ENCODE assay signal across 8 cellular contexts in the genomic region with DNA sequence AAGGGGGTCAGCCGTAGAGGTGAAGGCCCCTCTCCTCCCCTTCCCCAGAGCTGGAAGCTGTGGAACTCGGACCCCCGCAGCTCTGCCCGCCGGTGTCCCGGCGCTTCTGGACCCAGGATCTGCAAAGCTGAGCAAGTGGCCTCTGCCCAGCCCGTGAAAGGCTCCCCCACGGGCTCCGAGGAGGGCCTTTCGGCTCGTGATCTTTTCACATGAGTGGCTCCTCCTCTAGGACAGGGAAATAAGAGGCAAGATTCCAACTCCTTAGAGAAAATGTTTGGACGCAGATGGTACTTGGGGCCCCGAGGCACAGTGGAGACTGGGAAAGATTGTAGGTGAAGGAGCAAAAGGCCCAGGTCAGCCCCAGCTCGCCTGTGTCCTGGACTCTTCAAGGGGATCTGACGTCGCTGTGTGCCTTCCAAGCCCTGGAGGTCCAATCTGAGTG. TPM values are rescaled to one million over a fixed set of nuclear protein-coding genes. Genes with fewer than 3 reads are reported as not detected.
DNase-seq lines count a peak whose midpoint lies in the region; ATAC-seq and TF ChIP-seq lines count a peak whose summit lies in the region.

No MANE protein-coding gene starts in this region.

- no CpG with 5 or more reads among the region's 17 CpGs for WGBS in neuronal stem cell (ENCODE audit: extremely low coverage in 2 of 2, insufficient read length in 2 of 2, insufficient replicate concordance in 1 of 2), 2 donors

- H3K27ac ChIP-seq in SJSA1, result peak overlapping the region; percentile 43
- H3K27ac ChIP-seq in foreskin keratinocyte, result peak overlapping the region; percentile 79
- no peak overlapping the region for H3K27ac ChIP-seq in neuronal stem cell (replicated peaks; ENCODE audit: low read length)

- peak overlapping the region; percentile 55 for H3K4ac ChIP-seq in neuronal stem cell (ENCODE audit: low read length)

- H3K9me3 ChIP-seq in SJSA1 (replicated peaks) (no peaks in the 10 kb centered on the region), neuronal stem cell (replicated peaks in 1 of 2; ENCODE audit: control insufficient read depth in 2 of 2, insufficient read depth in 1 of 2, low read depth in 1 of 2, low read length in 2 of 2) (no peaks in the 10 kb centered on the region)

- peak; percentile 27 for ATAC-seq in foreskin keratinocyte
- ATAC-seq in GM19463 (IDR thresholded peaks at IDR 0.05; ENCODE audit: unreplicated experiment), result no peak

- peaks cover 18% of the 10 kb centered on the region for H3K4me1 ChIP-seq in SJSA1 (replicated peaks)
- H3K4me1 ChIP-seq in foreskin keratinocyte, result no peaks in the 10 kb centered on the region
- peaks cover 0 to 9% of the 10 kb centered on the region in 2 donors for H3K4me1 ChIP-seq in neuronal stem cell (ENCODE audit: control insufficient read depth in 2 of 2, insufficient read depth in 1 of 2, low read depth in 1 of 2, low read length in 2 of 2)

- no peak overlapping the region for H4K8ac ChIP-seq in neuronal stem cell (ENCODE audit: low read depth, low read length)

- H2BK12ac ChIP-seq in neuronal stem cell (ENCODE audit: low read length), result peak overlapping the region; percentile 16

- DNase-seq in AG10803 (ENCODE audit: low read depth) (peak; percentile 43), SJSA1 (ENCODE audit: low read depth in 1 of 2, low spot score in 2 of 2) (no peak), foreskin keratinocyte (no peak), neuronal stem cell (ENCODE audit: low spot score) (no peak), NCI-H446 (lab: John Stamatoyannopoulos, UW) (no peak), NCI-H2029 treated with DMSO at 0.1 percent for 48 hours (lab: John Stamatoyannopoulos, UW) (no peak)
- no peak for DNase-seq in activated effector memory CD4-positive, alpha-beta T cell treated with anti-CD3 and anti-CD28 coated beads, Interleukin-2, amount 50 U/mL, for 16 hours

- H3K9ac ChIP-seq in neuronal stem cell (ENCODE audit: low read depth, low read length, poor library complexity), result no peak overlapping the region

- peak overlapping the region; percentile 95 for H2BK120ac ChIP-seq in neuronal stem cell (ENCODE audit: low read depth, low read length)

- H3K4me3 ChIP-seq in AG10803 (ENCODE audit: low read length) (peak overlapping the region; percentile 54), SJSA1 (peak overlapping the region; percentile 32), neuronal stem cell (ENCODE audit: low read length in 2 of 2) (no peak overlapping the region)

- no peak for TF ChIP-seq CTCF in AG10803 (conservative IDR thresholded peaks at IDR 0.05; ENCODE audit: low read length)
- TF ChIP-seq CTCF in foreskin keratinocyte (conservative IDR thresholded peaks at IDR 0.05), result no peak

- H3K14ac ChIP-seq in neuronal stem cell (ENCODE audit: low read length), result no peak overlapping the region

- H2AK5ac ChIP-seq in neuronal stem cell (ENCODE audit: low read depth, low read length), result peak overlapping the region; percentile 89

- no peak overlapping the region for H4K91ac ChIP-seq in neuronal stem cell (ENCODE audit: low read depth, low read length, poor library complexity)

- no peaks in the 10 kb centered on the region for H3K79me1 ChIP-seq in neuronal stem cell (ENCODE audit: low read depth, low read length)

- H2AFZ ChIP-seq in neuronal stem cell (ENCODE audit: low read length), result peak overlapping the region; percentile 62

- H3K23ac ChIP-seq in neuronal stem cell (ENCODE audit: low read depth, low read length, poor library complexity), result peak overlapping the region; percentile 71

- H2BK5ac ChIP-seq in neuronal stem cell (ENCODE audit: low read length), result peak overlapping the region; percentile 68

- peak overlapping the region; percentile 96 for H3K18ac ChIP-seq in neuronal stem cell (ENCODE audit: low read length)

- H3K36me3 ChIP-seq in SJSA1 (no peaks in the 10 kb centered on the region), neuronal stem cell (replicated peaks in 1 of 2; ENCODE audit: control insufficient read depth in 2 of 2, insufficient read depth in 2 of 2, low read length in 2 of 2) (no peaks in the 10 kb centered on the region)

- peak overlapping the region; percentile 57 for H3K4me2 ChIP-seq in neuronal stem cell (ENCODE audit: insufficient read depth, low read length, poor library complexity, severe bottlenecking)

- H2BK15ac ChIP-seq in neuronal stem cell (ENCODE audit: low read length), result peak overlapping the region; percentile 92

- H3K27me3 ChIP-seq in SJSA1 (replicated peaks), result no peaks in the 10 kb centered on the region
- H3K27me3 ChIP-seq in foreskin keratinocyte, result no peaks in the 10 kb centered on the region
- peaks cover 0 to 3% (median 0%) of the 10 kb centered on the region in 3 experiments for H3K27me3 ChIP-seq in neuronal stem cell (ENCODE audit: control insufficient read depth in 3 of 3, insufficient read depth in 3 of 3, low read depth in 1 of 3, low read length in 3 of 3)

RNA-seq across cellular contexts. Expression of gene SP3, which starts 48.2 kb away (rescaled TPM):
- 89.8 and 120 TPM in 2 replicates for total RNA-seq in SJSA1 (2014; rRNA removed; shearing (Covaris generic))
- total RNA-seq in foreskin keratinocyte, result 63.9 and 64.1 TPM in 2 replicates
- polyA plus RNA-seq in foreskin keratinocyte, result 10.2 and 13.0 TPM in 2 replicates
- 43.6 TPM for polyA plus RNA-seq in neuronal stem cell (2013, experiment 1 of 2)
- polyA plus RNA-seq in neuronal stem cell (2013, experiment 2 of 2), result 45.7 TPM

Comparison
In these comparisons a context has a peak if more than half of its experiments do, and no peak if none do; other contexts are left out.
1. H3K4me3 ChIP-seq: peak in AG10803 (single experiment) and SJSA1 (single experiment); none in neuronal stem cell (0 of 2).